In genomic region chr4:141220655-141221605, GRCh38 we compare ENCODE assay signal across 8 cellular contexts. TPM values are rescaled to one million over a fixed set of nuclear protein-coding genes. Genes with fewer than 3 reads are reported as not detected.
A peak's percentile ranks its signal among the peaks of the same experiment; 100 is the strongest.
DNase-seq lines count a peak whose midpoint lies in the region; ATAC-seq and TF ChIP-seq lines count a peak whose summit lies in the region.

Gene ZNF330 (plus strand): TSS chr4:141220895. CDS start chr4:141222372, 1,477 bp downstream.

- no peaks in the 10 kb centered on the region for H4K20me1 ChIP-seq in smooth muscle cell (ENCODE audit: low read depth)

- no peaks in the 10 kb centered on the region for H3F3A ChIP-seq in smooth muscle cell (ENCODE audit: low read depth)

- H3K27me3 ChIP-seq in smooth muscle cell (ENCODE audit: low read depth) = no peaks in the 10 kb centered on the region

- peak within 1 kb of the TSS; percentile 94 for H3K27ac ChIP-seq in smooth muscle cell (ENCODE audit: low read depth)

- peaks cover 23% of the 10 kb centered on the region for H3K36me3 Mint-ChIP-seq in WTC11

- CTCF ChIA-PET in AG04449 (lab: Yijun Ruan, JAX) (interaction anchor here (1.3 kb wide), 1 partner anchor 11 kb away, joined by 3 read pairs; no protein-coding TSS in a partner anchor), WTC11 (lab: Charles Lee) (no interaction called here)

- 1% methylated on average over 50 of the region's 56 CpGs for WGBS in smooth muscle cell (ENCODE audit: low lambda C conversion rate)

- H3K9ac ChIP-seq in smooth muscle cell (ENCODE audit: low read depth) = peak within 1 kb of the TSS; percentile 97

- H3K27ac Mint-ChIP-seq in WTC11 = peak within 1 kb of the TSS; percentile 85

- DNase-seq in AG04449 (ENCODE audit: low read depth, low spot score) (peak; percentile 44), NCI-H2196 (lab: John Stamatoyannopoulos, UW; ENCODE audit: unreplicated experiment) (peak; percentile 68), WTC11 (ENCODE audit: low spot score) (peak; percentile 91), cardiac fibroblast (ENCODE audit: low read depth in 2 of 2) (peak; percentile 94 to 95), iPS-NIHi7 (ENCODE audit: extremely low spot score) (peak; percentile 94), smooth muscle cell (lab: John Stamatoyannopoulos, UW; ENCODE audit: unreplicated experiment) (peak; percentile 75)

- POLR2A ChIA-PET in AG04449 (lab: Yijun Ruan, JAX) = interaction anchor here (1.0 kb wide), 1 partner anchor 22 kb away, joined by 4 read pairs; no protein-coding TSS in a partner anchor
- POLR2A ChIA-PET in WTC11 (lab: Charles Lee) = no interaction called here

- peaks cover 7% of the 10 kb centered on the region for H3K36me3 ChIP-seq in smooth muscle cell (ENCODE audit: low read depth)

- H3K4me1 Mint-ChIP-seq in WTC11 = peaks cover 19% of the 10 kb centered on the region

- peaks cover 44% of the 10 kb centered on the region for H3K79me2 ChIP-seq in smooth muscle cell (ENCODE audit: low read depth)

- peak within 1 kb of the TSS; percentile 93 for H3K4me2 ChIP-seq in smooth muscle cell

- H3K9me3 Mint-ChIP-seq in WTC11 = no peaks in the 10 kb centered on the region

- peak within 1 kb of the TSS; percentile 98 for H3K4me3 Mint-ChIP-seq in WTC11

- H2AFZ ChIP-seq in smooth muscle cell (ENCODE audit: low read depth) = peak within 1 kb of the TSS; percentile 97

- H3K4me3 ChIP-seq in AG04449 (ENCODE audit: low read depth, low read length) (peak within 1 kb of the TSS; percentile 94), cardiac fibroblast (replicated peaks in 1 of 2; ENCODE audit: low read depth in 2 of 2, low read length in 2 of 2) (peak within 1 kb of the TSS; percentile 84 to 90), smooth muscle cell (peak within 1 kb of the TSS; percentile 90)

- H3K4me1 ChIP-seq in smooth muscle cell (ENCODE audit: low read depth) = peaks cover 13% of the 10 kb centered on the region

- peak; percentile 78 for ATAC-seq in GM18520 (IDR thresholded peaks at IDR 0.05; ENCODE audit: unreplicated experiment)
- peak; percentile 90 for ATAC-seq in HG03064 (IDR thresholded peaks at IDR 0.05; ENCODE audit: low read depth, unreplicated experiment)
- ATAC-seq in WTC11 = peak; percentile 92

- no peaks in the 10 kb centered on the region for H3K9me3 ChIP-seq in smooth muscle cell (replicated peaks; ENCODE audit: low read depth)

- TF ChIP-seq CTCF in AG04449 (IDR thresholded peaks at IDR 0.05; ENCODE audit: insufficient read depth, low read length, missing control alignments) (peak; percentile 4), WTC11 (IDR thresholded peaks at IDR 0.05) (no peak), cardiac fibroblast (IDR thresholded peaks at IDR 0.05; ENCODE audit: low read depth, low read length) (peak; percentile 7), smooth muscle cell (IDR thresholded peaks at IDR 0.05; ENCODE audit: borderline replicate concordance, insufficient read depth, poor library complexity, severe bottlenecking) (peak; percentile 11)

- H3K27me3 Mint-ChIP-seq in WTC11 (ENCODE audit: low read depth) = no peaks in the 10 kb centered on the region

TF ChIP-seq in WTC11, 78 proteins besides CTCF, POLR2A, EP300 and RAD21:
- TF ChIP-seq SP1 (CRISPR knock-in tag; conservative IDR thresholded peaks at IDR 0.05) (peak; percentile 97), PRRX2 (CRISPR knock-in tag; IDR thresholded peaks at IDR 0.05) (no peak), SMAD3 (CRISPR knock-in tag; IDR thresholded peaks at IDR 0.05; ENCODE audit: borderline replicate concordance) (peak; percentile 76; the same call in 1 of the 2 replicates), SMAD4 (CRISPR knock-in tag; IDR thresholded peaks at IDR 0.05) (no peak), FOXP1 (CRISPR knock-in tag; IDR thresholded peaks at IDR 0.05; ENCODE audit: borderline replicate concordance) (peak; percentile 63; the same call in 1 of the 2 replicates), IRF1 (CRISPR knock-in tag; IDR thresholded peaks at IDR 0.05) (0 out of 2 replicates have a peak, but pooled peaks have one; percentile 29), CREM (CRISPR knock-in tag; IDR thresholded peaks at IDR 0.05) (peak; percentile 90), MAX (CRISPR knock-in tag; IDR thresholded peaks at IDR 0.05) (peak; percentile 43; the same call in 1 of the 2 replicates), ZBTB21 (CRISPR knock-in tag; IDR thresholded peaks at IDR 0.05; ENCODE audit: borderline replicate concordance) (peak; percentile 39; the same call in 1 of the 2 replicates), TEAD1 (CRISPR knock-in tag; IDR thresholded peaks at IDR 0.05) (0 out of 2 replicates have a peak, but pooled peaks have one; percentile 62), CREB1 (CRISPR knock-in tag; IDR thresholded peaks at IDR 0.05) (peak; percentile 38; the same call in 1 of the 2 replicates), FOXP4 (CRISPR knock-in tag; IDR thresholded peaks at IDR 0.05) (0 out of 2 replicates have a peak, but pooled peaks have one; percentile 33), TP53 (CRISPR knock-in tag; IDR thresholded peaks at IDR 0.05) (no peak), ZNF121 (CRISPR knock-in tag; IDR thresholded peaks at IDR 0.05) (no peak), E2F5 (CRISPR knock-in tag; IDR thresholded peaks at IDR 0.05) (0 out of 2 replicates have a peak, but pooled peaks have one; percentile 42)

RNA-seq across cellular contexts. Expression of gene ZNF330, which starts in this region (rescaled TPM):
- total RNA-seq in WTC11 (2021) = 37.5 to 48.0 TPM (median 43.9 TPM) in 3 replicates
- total RNA-seq in smooth muscle cell = 21.3 and 26.8 TPM in 2 replicates
- polyA plus RNA-seq in smooth muscle cell = 19.0 and 23.8 TPM in 2 replicates

Comparison
In these comparisons a context has a peak if more than half of its experiments do, and no peak if none do; other contexts are left out.
1. Peak in every context shown above with its lines: DNase-seq, ATAC-seq, H3K4me3 ChIP-seq and H3K27ac ChIP-seq.
2. DNase-seq: peak in every context shown above with its lines; median percentile 94 in cardiac fibroblast; 94 in iPS-NIHi7; 91 in WTC11; 75 in smooth muscle cell; 68 in NCI-H2196; 44 in AG04449.